ENCODE assay signal across 8 cellular contexts in genomic region chr7:33108591-33108930, GRCh38. TPM values are rescaled to one million over a fixed set of nuclear protein-coding genes. Genes with fewer than 3 reads are reported as not detected.
DNase-seq lines count a peak whose midpoint lies in the region; ATAC-seq, FAIRE-seq and TF ChIP-seq lines count a peak whose summit lies in the region.

No MANE protein-coding gene starts in this region.

- H3K4me1 ChIP-seq in ES-I3 (ENCODE audit: insufficient read depth, low read length) (no peaks in the 10 kb centered on the region; the same call in 1 of the 2 replicates), K562 (replicated peaks in 1 of 2; ENCODE audit: control insufficient read depth in 2 of 2, insufficient read depth in 2 of 2, low read length in 2 of 2) (peaks cover 10 to 11% of the 10 kb centered on the region in 2 experiments; a peak in 4 of 5 replicates), lung (ENCODE audit: control insufficient read depth in 2 of 2, insufficient read depth in 2 of 2, low read length in 2 of 2) (peaks cover 5% of the 10 kb centered on the region in 2 donors)

- no peak for TF ChIP-seq EP300 in K562 (IDR thresholded peaks at IDR 0.05; ENCODE audit: low read length)

- peak overlapping the region; percentile 90 for H3K4me3 Mint-ChIP-seq in type B pancreatic cell

- peaks cover 21% of the 10 kb centered on the region for H3K27me3 Mint-ChIP-seq in type B pancreatic cell

- H2AFZ ChIP-seq in K562 (ENCODE audit: low read depth, low read length): peak overlapping the region; percentile 89

- CTCF ChIA-PET in K562 (lab: Yijun Ruan, JAX; ENCODE audit: low intra/inter-chr PET ratio): interaction anchor here (0.5 to 1.8 kb wide), 4 partner anchors 159 to 417 kb away, joined by 4 to 5 read pairs (median 5); no protein-coding TSS in a partner anchor

- WGBS in K562 (ENCODE audit: insufficient coverage, low coverage, missing lambda C conversion rate): 0% methylated on average over 7 of the region's 7 CpGs
- 1% methylated on average over 7 of the region's 7 CpGs for WGBS in lung, 2 donors

- ATAC-seq in K562: peak; percentile 60
- ATAC-seq in lung (ENCODE audit: insufficient read depth, low FRiP score): no peak

- POLR2A ChIA-PET in K562 (lab: Yijun Ruan, JAX): interaction anchor here (0.6 to 1.0 kb wide), 3 partner anchors 9 to 45 kb away, joined by 3 read pairs; no protein-coding TSS in a partner anchor

- H3K9ac ChIP-seq in ES-I3 (ENCODE audit: low read depth, low read length) (peak overlapping the region; percentile 97), K562 (ENCODE audit: insufficient read depth in 1 of 2, low read depth in 2 of 2, low read length in 2 of 2) (peak overlapping the region; percentile 80 to 97)

- H3K27ac ChIP-seq in K562 (ENCODE audit: extremely low read depth, low read depth, low read length) (peak overlapping the region; percentile 77), lung (ENCODE audit: low read depth in 1 of 2, low read length in 1 of 2) (peak overlapping the region; percentile 89 to 90)

- H3K4me1 Mint-ChIP-seq in type B pancreatic cell (ENCODE audit: unreplicated experiment): peaks cover 27% of the 10 kb centered on the region

- peak overlapping the region; percentile 86 for H3K4me3 ChIP-seq in H7 (ENCODE audit: insufficient read depth, low read depth, low read length)
- H3K4me3 ChIP-seq in K562: peak overlapping the region; percentile 99
- peak overlapping the region; percentile 100 for H3K4me3 ChIP-seq in lung

- peak; percentile 27 for DNase-seq in H7
- peak; percentile 57 for DNase-seq in NCI-H748 (lab: John Stamatoyannopoulos, UW; ENCODE audit: unreplicated experiment)
- peak in 2 of 4 experiments; percentile 27 to 55 for DNase-seq in K562 (ENCODE audit: extremely low read depth in 1 of 4, low spot score in 3 of 4)
- no peak for DNase-seq in lung (ENCODE audit: low spot score)
- DNase-seq in type B pancreatic cell (ENCODE audit: extremely low spot score, unreplicated experiment): no peak
- no peak for DNase-seq in HTR-8/SVneo (ENCODE audit: insufficient read length, low spot score)
- DNase-seq in NCI-H187 (lab: John Stamatoyannopoulos, UW): no peak

- intact Hi-C loops in K562 (cut with micrococcal nuclease): no loop called here

- no TSS peak for BruUV-seq in K562 (replicated peaks; lab: Mats Ljungman, UMichigan)

- TF ChIP-seq RAD21 in K562 (CRISPR knock-in tag; conservative IDR thresholded peaks at IDR 0.05 in 1 of 2, IDR thresholded peaks at IDR 0.05 in 1 of 2): no peak

- TF ChIP-seq CTCF in K562 (IDR thresholded peaks at IDR 0.05 in 2 of 3, conservative IDR thresholded peaks at IDR 0.05 in 1 of 3; ENCODE audit: insufficient read depth in 2 of 3, low read depth in 1 of 3, low read length in 3 of 3): peak in 1 of 3 experiments; percentile 41; a peak in 2 of 6 replicates
- TF ChIP-seq CTCF in lung (IDR thresholded peaks at IDR 0.05; ENCODE audit: control extremely low read depth, extremely low read depth): no peak
- TF ChIP-seq CTCF in type B pancreatic cell (conservative IDR thresholded peaks at IDR 0.05): peak; percentile 37

- H3K27me3 ChIP-seq in H7 (ENCODE audit: control insufficient read depth, insufficient read depth, low read length) (peaks cover 2% of the 10 kb centered on the region; the same call in 1 of the 2 replicates), K562 (ENCODE audit: control insufficient read depth in 2 of 2, insufficient read depth in 2 of 2, low read length in 2 of 2) (no peaks in the 10 kb centered on the region), lung (ENCODE audit: control insufficient read depth, insufficient read depth) (no peaks in the 10 kb centered on the region)

- H3K4me2 ChIP-seq in K562 (ENCODE audit: insufficient read depth, low read length): peak overlapping the region; percentile 88

- peak overlapping the region; percentile 79 for H3K27ac Mint-ChIP-seq in type B pancreatic cell

- H3K36me3 Mint-ChIP-seq in type B pancreatic cell: no peaks in the 10 kb centered on the region

- in situ Hi-C loops in K562 (cut with MboI): no loop called here

- H3K9me3 Mint-ChIP-seq in type B pancreatic cell: no peaks in the 10 kb centered on the region

- H4K20me1 ChIP-seq in K562 (replicated peaks; ENCODE audit: control insufficient read depth, insufficient read depth, low read length): peaks cover 12% of the 10 kb centered on the region; the same call in 1 of the 2 replicates

- FAIRE-seq in K562 (lab: Jason Lieb, UNC) (no peak), HTR-8/SVneo (lab: Jason Lieb, UNC) (no peak)

- H3K9me3 ChIP-seq in ES-I3 (ENCODE audit: control insufficient read depth, insufficient read depth, low read length) (no peaks in the 10 kb centered on the region), K562 (replicated peaks; ENCODE audit: control insufficient read depth, insufficient read depth, low read depth, low read length) (no peaks in the 10 kb centered on the region), lung (ENCODE audit: control insufficient read depth in 2 of 2, insufficient read depth in 1 of 2, low read length in 1 of 2) (no peaks in the 10 kb centered on the region)

- no peaks in the 10 kb centered on the region for H3K9me1 ChIP-seq in K562 (ENCODE audit: control insufficient read depth, insufficient read depth, low read length)

- H3K36me3 ChIP-seq in ES-I3 (ENCODE audit: insufficient read depth, low read length) (no peaks in the 10 kb centered on the region), H7 (replicated peaks; ENCODE audit: control insufficient read depth, insufficient read depth, low read length) (no peaks in the 10 kb centered on the region; the same call in 1 of the 2 replicates), K562 (ENCODE audit: control insufficient read depth, insufficient read depth, low read length) (peaks cover 14% of the 10 kb centered on the region), lung (ENCODE audit: control insufficient read depth in 2 of 2, insufficient read depth in 2 of 2, low read length in 2 of 2) (peaks cover 0 to under 1% of the 10 kb centered on the region in 2 donors)

- peaks cover 56% of the 10 kb centered on the region for H3K79me2 ChIP-seq in K562 (ENCODE audit: control insufficient read depth, insufficient read depth, low read length)

- TF ChIP-seq POLR2A in K562 (conservative IDR thresholded peaks at IDR 0.05): no peak; the same call in 1 of the 2 replicates

RNA-seq across cellular contexts. Expression of gene RP9, which starts 0.6 kb away (rescaled TPM):
- 12.1 and 13.3 TPM in 2 replicates for total RNA-seq in H7 (2014; rRNA removed; shearing (Covaris generic))
- 23.8 and 53.6 TPM in 2 replicates for total RNA-seq in K562 (2011; cell fraction: chromatin; rRNA removed; ENCODE audit: low replicate concordance)
- total RNA-seq in K562 (2011; cell fraction: nucleolus; rRNA removed): 16.1 and 17.7 TPM in 2 replicates
- 25.6 and 35.3 TPM in 2 replicates for total RNA-seq in K562 (2011; cell fraction: nucleoplasm; rRNA removed)
- total RNA-seq in K562 (2014; rRNA removed) (34.0 and 35.6 TPM in 2 replicates), K562 (2014; rRNA removed; fragmentation: Illumina TruSeq; extraction: Trizol) (33.4 and 36.6 TPM in 2 replicates), K562 (2015; rRNA removed; fragmentation: Illumina TruSeq; extraction: Trizol) (33.0 and 35.2 TPM in 2 replicates), K562 (2021) (17.5 and 19.3 TPM in 2 replicates), lung (10 to 100 TPM; 10.2 to 12.2 TPM), type B pancreatic cell (ENCODE audit: low replicate concordance) (17.4 and 21.2 TPM in 2 replicates)
- polyA plus RNA-seq in K562 (2011; rRNA removed) (35.0 and 36.0 TPM in 2 replicates), K562 (2014; fragmentation: Illumina TruSeq; extraction: Trizol) (36.9 and 44.8 TPM in 2 replicates), K562 (2014; fragmentation: Nextera tagmentation; extraction: Ambion mirVana) (10 to 100 TPM; 10.7 to 11.1 TPM), K562 (2014; rRNA removed) (28.5 and 29.5 TPM in 2 replicates), lung (10 to 100 TPM in 1 of 2 donors, 1 to 10 TPM in 1; 7.8 to 13.4 TPM)
- polyA plus RNA-seq in K562 (2011; cell fraction: cytosol; rRNA removed): 15.8 and 21.0 TPM in 2 replicates
- polyA plus RNA-seq in K562 (2011; cell fraction: nucleus; rRNA removed): 26.4 and 38.1 TPM in 2 replicates
- 23.7 and 24.2 TPM in 2 replicates for polyA plus RNA-seq in K562 (2012)
- 27.3 and 37.1 TPM in 2 replicates for polyA minus RNA-seq in K562 (2011; rRNA and poly(A)+ RNA removed)
- 10.5 and 11.0 TPM in 2 replicates for polyA minus RNA-seq in K562 (2011; cell fraction: cytosol; rRNA and poly(A)+ RNA removed)
- polyA minus RNA-seq in K562 (2011; cell fraction: nucleus; rRNA and poly(A)+ RNA removed): 12.9 and 25.1 TPM in 2 replicates

RNA-seq across cellular contexts. Expression of gene BBS9, which starts 20.8 kb away (rescaled TPM):
- 4.6 and 5.3 TPM in 2 replicates for total RNA-seq in H7 (2014; rRNA removed; shearing (Covaris generic))
- total RNA-seq in K562 (2011; cell fraction: chromatin; rRNA removed; ENCODE audit: low replicate concordance): 3.9 and 7.5 TPM in 2 replicates
- total RNA-seq in K562 (2011; cell fraction: nucleolus; rRNA removed): 2.0 and 3.7 TPM in 2 replicates
- 4.2 TPM in 2 replicates for total RNA-seq in K562 (2011; cell fraction: nucleoplasm; rRNA removed)
- total RNA-seq in K562 (2014; rRNA removed): 1.3 and 2.4 TPM in 2 replicates
- 2.2 and 2.5 TPM in 2 replicates for total RNA-seq in K562 (2014; rRNA removed; fragmentation: Illumina TruSeq; extraction: Trizol)
- 2.3 and 2.4 TPM in 2 replicates for total RNA-seq in K562 (2015; rRNA removed; fragmentation: Illumina TruSeq; extraction: Trizol)
- 2.1 and 3.1 TPM in 2 replicates for total RNA-seq in K562 (2021)
- 1.6 and 3.3 TPM in 2 replicates for polyA plus RNA-seq in K562 (2011; rRNA removed)
- 0.48 and 0.80 TPM in 2 replicates for polyA plus RNA-seq in K562 (2011; cell fraction: cytosol; rRNA removed)
- 2.0 TPM in 2 replicates for polyA plus RNA-seq in K562 (2011; cell fraction: nucleus; rRNA removed)
- 1.3 and 2.5 TPM in 2 replicates for polyA plus RNA-seq in K562 (2012)
- polyA plus RNA-seq in K562 (2014; fragmentation: Illumina TruSeq; extraction: Trizol): 2.0 and 2.2 TPM in 2 replicates
- 1 to 10 TPM in 1 of 2 experiments, under 1 TPM in 1; 0.77 to 1.4 TPM for polyA plus RNA-seq in K562 (2014; fragmentation: Nextera tagmentation; extraction: Ambion mirVana)
- polyA plus RNA-seq in K562 (2014; rRNA removed): 3.0 and 3.7 TPM in 2 replicates
- 3.2 and 4.3 TPM in 2 replicates for polyA minus RNA-seq in K562 (2011; rRNA and poly(A)+ RNA removed)
- polyA minus RNA-seq in K562 (2011; cell fraction: cytosol; rRNA and poly(A)+ RNA removed): 1.7 and 2.5 TPM in 2 replicates
- polyA minus RNA-seq in K562 (2011; cell fraction: nucleus; rRNA and poly(A)+ RNA removed): 3.4 and 8.1 TPM in 2 replicates
- total RNA-seq in lung: 10 to 100 TPM; 25.4 to 65.0 TPM
- 1 to 10 TPM; 3.5 to 5.0 TPM for polyA plus RNA-seq in lung
- total RNA-seq in type B pancreatic cell (ENCODE audit: low replicate concordance): 13.0 and 19.7 TPM in 2 replicates

RNA-seq across cellular contexts. Expression of gene NT5C3A, which starts 46.0 kb away (rescaled TPM):
- 20.0 and 27.5 TPM in 2 replicates for total RNA-seq in H7 (2014; rRNA removed; shearing (Covaris generic))
- 35.5 and 114 TPM in 2 replicates for total RNA-seq in K562 (2011; cell fraction: chromatin; rRNA removed; ENCODE audit: low replicate concordance)
- total RNA-seq in K562 (2011; cell fraction: nucleolus; rRNA removed): 28.3 and 40.7 TPM in 2 replicates
- total RNA-seq in K562 (2011; cell fraction: nucleoplasm; rRNA removed): 50.2 and 78.4 TPM in 2 replicates
- total RNA-seq in K562 (2014; rRNA removed): 42.9 and 45.1 TPM in 2 replicates
- 60.1 and 62.7 TPM in 2 replicates for total RNA-seq in K562 (2014; rRNA removed; fragmentation: Illumina TruSeq; extraction: Trizol)
- total RNA-seq in K562 (2015; rRNA removed; fragmentation: Illumina TruSeq; extraction: Trizol): 38.8 and 43.4 TPM in 2 replicates
- 33.1 and 36.1 TPM in 2 replicates for total RNA-seq in K562 (2021)
- 34.6 and 43.1 TPM in 2 replicates for polyA plus RNA-seq in K562 (2011; rRNA removed)
- 4.3 and 11.8 TPM in 2 replicates for polyA plus RNA-seq in K562 (2011; cell fraction: cytosol; rRNA removed)
- 8.1 and 14.4 TPM in 2 replicates for polyA plus RNA-seq in K562 (2011; cell fraction: nucleus; rRNA removed)
- polyA plus RNA-seq in K562 (2012): 32.9 and 39.1 TPM in 2 replicates
- polyA plus RNA-seq in K562 (2014; fragmentation: Illumina TruSeq; extraction: Trizol): 40.0 and 41.7 TPM in 2 replicates
- polyA plus RNA-seq in K562 (2014; fragmentation: Nextera tagmentation; extraction: Ambion mirVana): 10 to 100 TPM; 18.6 to 27.0 TPM
- polyA plus RNA-seq in K562 (2014; rRNA removed): 35.0 and 47.6 TPM in 2 replicates
- 22.4 and 29.2 TPM in 2 replicates for polyA minus RNA-seq in K562 (2011; rRNA and poly(A)+ RNA removed)
- 8.5 and 10.3 TPM in 2 replicates for polyA minus RNA-seq in K562 (2011; cell fraction: cytosol; rRNA and poly(A)+ RNA removed)
- 12.5 and 20.1 TPM in 2 replicates for polyA minus RNA-seq in K562 (2011; cell fraction: nucleus; rRNA and poly(A)+ RNA removed)
- 10 to 100 TPM; 24.3 to 48.1 TPM for total RNA-seq in lung
- polyA plus RNA-seq in lung: 10 to 100 TPM; 19.0 to 23.1 TPM
- 25.4 and 30.9 TPM in 2 replicates for total RNA-seq in type B pancreatic cell (ENCODE audit: low replicate concordance)

Comparison
In these comparisons a context has a peak if more than half of its experiments do, and no peak if none do; other contexts are left out.
1. DNase-seq: peak in H7 (single experiment) and NCI-H748 (single experiment); none in lung (single experiment), type B pancreatic cell (single experiment), HTR-8/SVneo (single experiment) and NCI-H187 (0 of 2).
2. Peak in every context shown above with its lines, with median percentiles within 50 percentile points of each other: H3K4me3 ChIP-seq.